Comparison of ENCODE assay signal across 20 cellular contexts in genomic region chr12:110704231-110704630, GRCh38. TPM values are rescaled to one million over a fixed set of nuclear protein-coding genes. Genes with fewer than 3 reads are reported as not detected.
"Had no signal": no experiment of that assay in that cellular context is flagged by ENCODE, and none has a peak within 500 bp of the region (broad histone marks: within the 10 kb centered on the region; RNA-seq: fewer than 3 reads in every experiment).

No MANE protein-coding gene starts in this region.

- H3K36me3 ChIP-seq: MG63 had no signal

- H3K9me3 ChIP-seq: MG63 had no signal

- H3K27me3 ChIP-seq: MG63 had no signal

- DNase-seq: Kasumi-1, MG63, MV-4-11, NCI-H1048, NCI-H1105, NCI-H1105 treated with DMSO at 0.1 percent for 48 hours, NCI-H1417 treated with DMSO at 0.1 percent for 48 hours, NCI-H1436 treated with DMSO at 0.1 percent for 48 hours, NCI-H1694, NCI-H1694 treated with DMSO at 0.1 percent for 48 hours, NCI-H187, NCI-H187 treated with DMSO at 0.1 percent for 48 hours, NCI-H2081 treated with DMSO at 0.1 percent for 48 hours, NCI-H2107, NCI-H2171, NCI-H2171 treated with DMSO at 0.1 percent for 48 hours, NCI-H2227 treated with DMSO at 0.1 percent for 48 hours, NCI-H446, NCI-H446 treated with DMSO at 0.1 percent for 48 hours had no signal

- H3K4me3 ChIP-seq: MG63 had no signal

RNA-seq across cellular contexts. Expression of gene HVCN1, which starts 15.3 kb away (rescaled TPM):
- total RNA-seq: MCF 10A had no signal
